13 cellular contexts compared by ENCODE assay signal in genomic region chr12:83156800-83157199, GRCh38.
"Had no signal": no experiment of that assay in that cellular context is flagged by ENCODE, and none has a peak within 500 bp of the region (broad histone marks: within the 10 kb centered on the region; RNA-seq: fewer than 3 reads in every experiment).

No MANE protein-coding gene starts in this region.

- H3K9me3 ChIP-seq: esophagus muscularis mucosa, gastroesophageal sphincter, left ventricle myocardium inferior, prostate gland, right atrium auricular region, transverse colon, vagina had no signal

- H3K4me3 ChIP-seq: esophagus muscularis mucosa, gastroesophageal sphincter, heart left ventricle, left ventricle myocardium inferior, prostate gland, right atrium auricular region, transverse colon, vagina had no signal

- DNase-seq: activated CD4-positive, alpha-beta T cell treated with anti-CD3 and anti-CD28 coated beads, Interleukin-2, amount 50 U/mL, for 48 hours; activated gamma-delta T cell treated with Interleukin-2 at 50 U/mL for 16 hours; effector CD8-positive, alpha-beta T cell; heart left ventricle; left ventricle myocardium inferior; stimulated activated CD4-positive, alpha-beta T cell treated with anti-CD3 and anti-CD28 coated beads, Interleukin-2, amount 100 ng/mL, for 48 hours; transverse colon had no signal

- ATAC-seq: gastroesophageal sphincter, heart left ventricle had no signal

- FAIRE-seq: endothelial cell of umbilical vein had no signal

- H3K4me1 ChIP-seq: esophagus muscularis mucosa, gastroesophageal sphincter, heart left ventricle, left ventricle myocardium inferior, prostate gland, right atrium auricular region, transverse colon, vagina had no signal

- H3K27me3 ChIP-seq: esophagus muscularis mucosa, gastroesophageal sphincter, heart left ventricle, right atrium auricular region, transverse colon, vagina had no signal

- H3K36me3 ChIP-seq: esophagus muscularis mucosa, gastroesophageal sphincter, heart left ventricle, left ventricle myocardium inferior, prostate gland, right atrium auricular region, transverse colon, vagina had no signal

- H3K27ac ChIP-seq: esophagus muscularis mucosa, gastroesophageal sphincter, heart left ventricle, left ventricle myocardium inferior, prostate gland, right atrium auricular region, transverse colon, vagina had no signal
